ENCODE assay signal across 17 cellular contexts in genomic region chr2:20491739-20492531, GRCh38. TPM values are rescaled to one million over a fixed set of nuclear protein-coding genes. Genes with fewer than 3 reads are reported as not detected.
DNase-seq lines count a peak whose midpoint lies in the region; ATAC-seq and TF ChIP-seq lines count a peak whose summit lies in the region.
"Had no signal": no experiment of that assay in that cellular context is flagged by ENCODE, and none has a peak within 500 bp of the region (broad histone marks: within the 10 kb centered on the region; RNA-seq: fewer than 3 reads in every experiment).

No MANE protein-coding gene starts in this region.

- H3K9me3 ChIP-seq in BLaER1 treated with 17β-estradiol and CSF1 and Interleukin-3, amounts not matched to agents 10 nM and 100 nM (replicated peaks in 1 of 11) = no peaks in the 10 kb centered on the region
- no peaks in the 10 kb centered on the region for H3K9me3 ChIP-seq in esophagus squamous epithelium
- H3K9me3 ChIP-seq: SJSA1 had no signal

- no peaks in the 10 kb centered on the region for H3K36me3 ChIP-seq in BLaER1 treated with 17β-estradiol and CSF1 and Interleukin-3, amounts not matched to agents 10 nM and 100 nM
- no peaks in the 10 kb centered on the region for H3K36me3 ChIP-seq in esophagus squamous epithelium
- H3K36me3 ChIP-seq: SJSA1 had no signal

- H3K4me3 ChIP-seq in BLaER1 treated with 17β-estradiol and CSF1 and Interleukin-3, amounts not matched to agents 10 nM and 100 nM = no peak overlapping the region
- H3K4me3 ChIP-seq in esophagus squamous epithelium = no peak overlapping the region
- H3K4me3 ChIP-seq: coronary artery, SJSA1 had no signal

- peaks cover 3% of the 10 kb centered on the region for H3K27me3 Mint-ChIP-seq in endothelial cell (ENCODE audit: unreplicated experiment)
- no peaks in the 10 kb centered on the region for H3K27me3 Mint-ChIP-seq in activated CD4-positive, alpha-beta memory T cell treated with anti-CD3 and anti-CD28 coated beads, Interleukin-2, amount 10 ng/mL, durations not matched to agents 7 days and 5 days
- H3K27me3 Mint-ChIP-seq: activated naive CD8-positive, alpha-beta T cell treated with anti-CD3 and anti-CD28 coated beads, Interleukin-2, amount 10 ng/mL, durations not matched to agents 7 days and 5 days had no signal

- POLR2A ChIA-PET in RWPE1 (lab: Yijun Ruan, JAX; ENCODE audit: low non-redundant PET) = no interaction called here
- POLR2A ChIA-PET in activated CD4-positive, alpha-beta memory T cell treated with anti-CD3 and anti-CD28 coated beads, Interleukin-2, amount 10 ng/mL, durations not matched to agents 7 days and 5 days (lab: Charles Lee) = no interaction called here

- no peak overlapping the region for H3K4me3 Mint-ChIP-seq in endothelial cell (ENCODE audit: unreplicated experiment)
- H3K4me3 Mint-ChIP-seq in activated CD4-positive, alpha-beta memory T cell treated with anti-CD3 and anti-CD28 coated beads, Interleukin-2, amount 10 ng/mL, durations not matched to agents 7 days and 5 days = no peak overlapping the region
- H3K4me3 Mint-ChIP-seq: activated naive CD8-positive, alpha-beta T cell treated with anti-CD3 and anti-CD28 coated beads, Interleukin-2, amount 10 ng/mL, durations not matched to agents 7 days and 5 days; nephron progenitor cell had no signal

- H3K9ac ChIP-seq in BLaER1 treated with 17β-estradiol and CSF1 and Interleukin-3, amounts not matched to agents 10 nM and 100 nM = no peak overlapping the region

- no peaks in the 10 kb centered on the region; a peak in 1 of 22 replicates for H4K20me1 ChIP-seq in BLaER1 treated with 17β-estradiol and CSF1 and Interleukin-3, amounts not matched to agents 10 nM and 100 nM

- ATAC-seq in left cardiac atrium (peak; percentile 41 to 43), HG03520 (IDR thresholded peaks at IDR 0.05; ENCODE audit: unreplicated experiment) (no peak)

- TF ChIP-seq POLR2A in esophagus squamous epithelium (IDR thresholded peaks at IDR 0.05) = no peak

- peaks cover 23 to 53% (median 34%) of the 10 kb centered on the region in 10 experiments for H3K4me1 ChIP-seq in BLaER1 treated with 17β-estradiol and CSF1 and Interleukin-3, amounts not matched to agents 10 nM and 100 nM
- peaks cover 3 to 68% (median 38%) of the 10 kb centered on the region in 3 donors for H3K4me1 ChIP-seq in esophagus squamous epithelium

- TF ChIP-seq CTCF in RWPE1 (conservative IDR thresholded peaks at IDR 0.05; ENCODE audit: low read depth) (no peak), esophagus squamous epithelium (IDR thresholded peaks at IDR 0.05) (no peak), endothelial cell (IDR thresholded peaks at IDR 0.05; ENCODE audit: unreplicated experiment) (no peak)

- H3K4me2 ChIP-seq in BLaER1 treated with 17β-estradiol and CSF1 and Interleukin-3, amounts not matched to agents 10 nM and 100 nM = peak overlapping the region in 10 of 11 experiments; percentile 8 to 62 (median 37); a peak in 16 of 22 replicates

- CTCF ChIA-PET in RWPE1 (lab: Yijun Ruan, JAX) = no interaction called here
- CTCF ChIA-PET in activated CD4-positive, alpha-beta memory T cell treated with anti-CD3 and anti-CD28 coated beads, Interleukin-2, amount 10 ng/mL, durations not matched to agents 7 days and 5 days (lab: Charles Lee) = no interaction called here

- no peaks in the 10 kb centered on the region for H3K9me3 Mint-ChIP-seq in endothelial cell (ENCODE audit: unreplicated experiment)
- no peaks in the 10 kb centered on the region for H3K9me3 Mint-ChIP-seq in activated CD4-positive, alpha-beta memory T cell treated with anti-CD3 and anti-CD28 coated beads, Interleukin-2, amount 10 ng/mL, durations not matched to agents 7 days and 5 days
- H3K9me3 Mint-ChIP-seq: activated naive CD8-positive, alpha-beta T cell treated with anti-CD3 and anti-CD28 coated beads, Interleukin-2, amount 10 ng/mL, durations not matched to agents 7 days and 5 days; nephron progenitor cell had no signal

- WGBS in esophagus squamous epithelium, 2 donors = 67% methylated on average over 8 to 11 of the region's 15 CpGs

- no peak for DNase-seq in RWPE1 (ENCODE audit: low spot score)
- DNase-seq in left cardiac atrium = peak; percentile 48
- DNase-seq in pons (ENCODE audit: low spot score) = peak; percentile 40
- DNase-seq in esophagus squamous epithelium (lab: John Stamatoyannopoulos, UW) = no peak
- no peak for DNase-seq in endothelial cell (ENCODE audit: low spot score)
- no peak for DNase-seq in activated CD4-positive, alpha-beta memory T cell treated with anti-CD3 and anti-CD28 coated beads, Interleukin-2, amount 10 ng/mL, durations not matched to agents 7 days and 5 days
- DNase-seq: activated naive CD8-positive, alpha-beta T cell treated with anti-CD3 and anti-CD28 coated beads, Interleukin-2, amount 10 ng/mL, durations not matched to agents 7 days and 5 days; DMS79; HCEC 1CT; NCI-H187; NCI-H82; nephron progenitor cell; stimulated activated CD4-positive, alpha-beta T cell treated with anti-CD3 and anti-CD28 coated beads, Interleukin-12 subunit alpha, Interleukin-12 subunit beta, amount 100 ng/mL, for 4 hours had no signal

- H3K27ac Mint-ChIP-seq in endothelial cell (ENCODE audit: unreplicated experiment) = no peak overlapping the region
- H3K27ac Mint-ChIP-seq in activated CD4-positive, alpha-beta memory T cell treated with anti-CD3 and anti-CD28 coated beads, Interleukin-2, amount 10 ng/mL, durations not matched to agents 7 days and 5 days = no peak overlapping the region
- H3K27ac Mint-ChIP-seq: activated naive CD8-positive, alpha-beta T cell treated with anti-CD3 and anti-CD28 coated beads, Interleukin-2, amount 10 ng/mL, durations not matched to agents 7 days and 5 days; nephron progenitor cell had no signal

- H3K27ac ChIP-seq in BLaER1 treated with 17β-estradiol and CSF1 and Interleukin-3, amounts not matched to agents 10 nM and 100 nM = no peak overlapping the region
- H3K27ac ChIP-seq in RWPE1 (peak overlapping the region; percentile 28), esophagus squamous epithelium (peak overlapping the region in 2 of 4 donors; percentile 14 to 76)
- H3K27ac ChIP-seq: coronary artery, SJSA1 had no signal

- H3K27me3 ChIP-seq in BLaER1 treated with 17β-estradiol and CSF1 and Interleukin-3, amounts not matched to agents 10 nM and 100 nM = peaks cover 0 to 30% (median 9%) of the 10 kb centered on the region in 11 experiments; a peak in 11 of 22 replicates
- no peaks in the 10 kb centered on the region for H3K27me3 ChIP-seq in esophagus squamous epithelium
- H3K27me3 ChIP-seq: SJSA1 had no signal

- H3K4me1 Mint-ChIP-seq in endothelial cell (ENCODE audit: unreplicated experiment) = peaks cover 11% of the 10 kb centered on the region
- H3K4me1 Mint-ChIP-seq in activated CD4-positive, alpha-beta memory T cell treated with anti-CD3 and anti-CD28 coated beads, Interleukin-2, amount 10 ng/mL, durations not matched to agents 7 days and 5 days = no peaks in the 10 kb centered on the region

- intact Hi-C loops in left cardiac atrium (cut with DNase I) (no loop called here), esophagus squamous epithelium (cut with DNase I) (no loop called here)

- peaks cover 4% of the 10 kb centered on the region for H3K36me3 Mint-ChIP-seq in endothelial cell (ENCODE audit: low read depth, unreplicated experiment)
- H3K36me3 Mint-ChIP-seq in activated CD4-positive, alpha-beta memory T cell treated with anti-CD3 and anti-CD28 coated beads, Interleukin-2, amount 10 ng/mL, durations not matched to agents 7 days and 5 days (ENCODE audit: low read depth) = no peaks in the 10 kb centered on the region
- H3K36me3 Mint-ChIP-seq: activated naive CD8-positive, alpha-beta T cell treated with anti-CD3 and anti-CD28 coated beads, Interleukin-2, amount 10 ng/mL, durations not matched to agents 7 days and 5 days had no signal

RNA-seq across cellular contexts. Expression of gene RHOB, which starts 45.1 kb away (rescaled TPM):
- 100 to 1,000 TPM; 224 to 279 TPM for total RNA-seq in left cardiac atrium
- total RNA-seq in esophagus squamous epithelium = 100 to 1,000 TPM in 3 of 4 donors, 10 to 100 TPM in 1; 61.7 to 245 (median 144) TPM
- total RNA-seq in endothelial cell (ENCODE audit: unreplicated experiment) = 292 TPM
- 10 to 100 TPM; 14.0 to 14.4 TPM for total RNA-seq in activated CD4-positive, alpha-beta memory T cell treated with anti-CD3 and anti-CD28 coated beads, Interleukin-2, amount 10 ng/mL, durations not matched to agents 7 days and 5 days

Comparison
In these comparisons a context has a peak if more than half of its experiments do, and no peak if none do; other contexts are left out.
1. DNase-seq: peak in left cardiac atrium (single experiment) and pons (single experiment); none in RWPE1 (single experiment), esophagus squamous epithelium (single experiment), endothelial cell (single experiment) and activated CD4-positive, alpha-beta memory T cell treated with anti-CD3 and anti-CD28 coated beads, Interleukin-2, amount 10 ng/mL, durations not matched to agents 7 days and 5 days (single experiment).
2. RNA of gene RHOB, which starts 45.1 kb away (total RNA-seq): 292 TPM in endothelial cell (single experiment), 224 to 279 TPM in left cardiac atrium and 61.7 to 245 TPM in esophagus squamous epithelium; 14.0 to 14.4 TPM in activated CD4-positive, alpha-beta memory T cell treated with anti-CD3 and anti-CD28 coated beads, Interleukin-2, amount 10 ng/mL, durations not matched to agents 7 days and 5 days; every median in the first group is over 4 times any median in the second.